Comparison of ENCODE assay signal across 1 cellular context in the genomic region with DNA sequence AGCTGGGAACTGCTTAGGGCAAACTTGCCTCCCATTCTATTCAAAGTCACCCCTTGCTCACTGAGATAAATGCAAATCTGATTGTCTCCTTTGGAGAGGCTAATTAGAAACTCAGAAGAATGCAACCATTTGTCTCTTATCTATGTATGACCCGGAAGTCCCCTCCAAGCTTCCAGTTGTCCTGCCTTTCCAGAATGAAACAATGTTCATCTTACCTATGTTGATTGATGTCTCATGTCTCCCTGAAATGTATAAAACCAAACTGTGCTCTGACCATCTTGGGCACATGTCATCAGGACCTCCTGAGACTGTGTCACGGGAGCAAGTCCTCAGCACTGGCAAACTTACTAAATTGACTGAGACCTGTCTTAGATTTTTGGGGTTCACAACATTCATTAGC.
TF ChIP-seq lines count a peak whose summit lies in the region.

No MANE protein-coding gene starts in this region.

TF ChIP-seq in H1, 55 proteins besides CTCF, POLR2A, EP300 and RAD21:
- TF ChIP-seq JUN (IDR thresholded peaks at IDR 0.05; ENCODE audit: low read depth, low read length) (no peak), POLR2AphosphoS5 (IDR thresholded peaks at IDR 0.05; ENCODE audit: low read depth, low read length) (peak; percentile 36; the same call in 1 of the 2 replicates)
